Comparison of ENCODE assay signal across 8 cellular contexts in genomic region chr15:33067456-33067855, GRCh38.
A peak's percentile ranks its signal among the peaks of the same experiment; 100 is the strongest.
DNase-seq lines count a peak whose midpoint lies in the region; ATAC-seq and TF ChIP-seq lines count a peak whose summit lies in the region.

No MANE protein-coding gene starts in this region.

- H3K9me3 ChIP-seq in GM23248 (ENCODE audit: low read depth) (no peaks in the 10 kb centered on the region), SJSA1 (replicated peaks) (no peaks in the 10 kb centered on the region), smooth muscle cell (replicated peaks; ENCODE audit: low read depth) (no peaks in the 10 kb centered on the region), adrenal gland (replicated peaks in 1 of 3) (no peaks in the 10 kb centered on the region)

- H3K9ac ChIP-seq in GM23248 (peak overlapping the region; percentile 68), smooth muscle cell (ENCODE audit: low read depth) (peak overlapping the region; percentile 41)

- intact Hi-C loops in adrenal gland (cut with DNase I) = no loop called here

- H3F3A ChIP-seq in GM23248 (ENCODE audit: insufficient read depth) (0 out of 2 replicates have a peak, but pooled peaks cover 10% of the 10 kb centered on the region), smooth muscle cell (ENCODE audit: low read depth) (no peaks in the 10 kb centered on the region)

- TF ChIP-seq POLR2A in adrenal gland (IDR thresholded peaks at IDR 0.05) = no peak

- H3K79me2 ChIP-seq in GM23248 (ENCODE audit: insufficient read depth) (no peaks in the 10 kb centered on the region), smooth muscle cell (ENCODE audit: low read depth) (no peaks in the 10 kb centered on the region)

- TF ChIP-seq CTCF in smooth muscle cell (IDR thresholded peaks at IDR 0.05; ENCODE audit: borderline replicate concordance, insufficient read depth, poor library complexity, severe bottlenecking) = no peak
- no peak for TF ChIP-seq CTCF in adrenal gland (IDR thresholded peaks at IDR 0.05)

- H3K27me3 ChIP-seq in GM23248 (replicated peaks; ENCODE audit: insufficient read depth) (peaks cover 11% of the 10 kb centered on the region; the same call in 1 of the 2 replicates), SJSA1 (replicated peaks) (no peaks in the 10 kb centered on the region), smooth muscle cell (ENCODE audit: low read depth) (peaks cover 17% of the 10 kb centered on the region), adrenal gland (no peaks in the 10 kb centered on the region)

- H4K20me1 ChIP-seq in GM23248 (ENCODE audit: insufficient read depth) (no peaks in the 10 kb centered on the region), smooth muscle cell (ENCODE audit: low read depth) (no peaks in the 10 kb centered on the region)

- H3K36me3 ChIP-seq in GM23248 (ENCODE audit: low read depth) (no peaks in the 10 kb centered on the region), SJSA1 (no peaks in the 10 kb centered on the region), smooth muscle cell (ENCODE audit: low read depth) (no peaks in the 10 kb centered on the region), adrenal gland (replicated peaks in 1 of 2) (no peaks in the 10 kb centered on the region)

- DNase-seq in GM23248 (peak; percentile 66), SJSA1 (ENCODE audit: low read depth in 1 of 2, low spot score in 2 of 2) (no peak), hepatic stellate cell (ENCODE audit: low spot score) (peak; percentile 40), smooth muscle cell (lab: John Stamatoyannopoulos, UW; ENCODE audit: unreplicated experiment) (no peak), adrenal gland (no peak), NCI-H2196 (lab: John Stamatoyannopoulos, UW; ENCODE audit: unreplicated experiment) (no peak), midbrain (lab: John Stamatoyannopoulos, UW) (no peak)

- 52 to 60% methylated on average over 9 of the region's 9 CpGs for WGBS in GM23248 (ENCODE audit: low coverage in 1 of 2, low lambda C conversion rate in 2 of 2, missing lambda C conversion rate in 2 of 2), 2 experiments
- WGBS in smooth muscle cell (ENCODE audit: low lambda C conversion rate) = 48% methylated on average over 9 of the region's 9 CpGs
- 48 to 57% (median 50%) methylated on average over 9 of the region's 9 CpGs for WGBS in adrenal gland, 4 donors

- in situ Hi-C loops in GM23248 (cut with MboI) = no loop called here

- H3K4me2 ChIP-seq in GM23248 (ENCODE audit: unreplicated experiment) = peak overlapping the region; percentile 74
- H3K4me2 ChIP-seq in smooth muscle cell = peak overlapping the region; percentile 74

- H3K4me3 ChIP-seq in GM23248 (peak overlapping the region; percentile 60), SJSA1 (peak overlapping the region; percentile 19), smooth muscle cell (peak overlapping the region; percentile 14), adrenal gland (no peak overlapping the region)

- H2AFZ ChIP-seq in GM23248 (peak overlapping the region; percentile 89), smooth muscle cell (ENCODE audit: low read depth) (peak overlapping the region; percentile 52)

- H3K27ac ChIP-seq in GM23248 (peak overlapping the region; percentile 66), SJSA1 (peak overlapping the region; percentile 81), smooth muscle cell (ENCODE audit: low read depth) (peak overlapping the region; percentile 67), adrenal gland (no peak overlapping the region)

- ATAC-seq in HG03097 (IDR thresholded peaks at IDR 0.05; ENCODE audit: low FRiP score, unreplicated experiment) = no peak

- H3K4me1 ChIP-seq in GM23248 (ENCODE audit: insufficient read depth) (peaks cover 31% of the 10 kb centered on the region), SJSA1 (replicated peaks) (peaks cover 77% of the 10 kb centered on the region), smooth muscle cell (ENCODE audit: low read depth) (peaks cover 21% of the 10 kb centered on the region), adrenal gland (replicated peaks in 1 of 2) (peaks cover 0 to 7% of the 10 kb centered on the region in 2 donors)

- H3K9me2 ChIP-seq in GM23248 (ENCODE audit: insufficient read depth) = no peaks in the 10 kb centered on the region

Comparison
In these comparisons a context has a peak if more than half of its experiments do, and no peak if none do; other contexts are left out.
1. DNase-seq: peak in GM23248 (single experiment) and hepatic stellate cell (single experiment); none in SJSA1 (0 of 2), smooth muscle cell (single experiment), adrenal gland (0 of 7), NCI-H2196 (single experiment) and midbrain (single experiment).
2. H3K27ac ChIP-seq: peak in GM23248 (single experiment), SJSA1 (single experiment) and smooth muscle cell (single experiment); none in adrenal gland (0 of 5).
3. H3K4me3 ChIP-seq: peak in GM23248 (single experiment), SJSA1 (single experiment) and smooth muscle cell (single experiment); none in adrenal gland (0 of 4).